26 cellular contexts compared by ENCODE assay signal in genomic region chr2:103232882-103233281, GRCh38.
"Had no signal": no experiment of that assay in that cellular context is flagged by ENCODE, and none has a peak within 500 bp of the region (broad histone marks: within the 10 kb centered on the region; RNA-seq: fewer than 3 reads in every experiment).

No MANE protein-coding gene starts in this region.

- H3K4me3 Mint-ChIP-seq: memory B cell; natural killer cell; stimulated activated naive CD8-positive, alpha-beta T cell treated with anti-CD3 and anti-CD28 coated beads, Interleukin-15, amount 100 ng/mL, for 72 hours had no signal

- H3K36me3 Mint-ChIP-seq: memory B cell, natural killer cell had no signal

- DNase-seq: dermis blood vessel endothelial cell; effector memory CD4-positive, alpha-beta T cell; foreskin keratinocyte; heart left ventricle; natural killer cell; occipital lobe; pancreas; right lobe of liver; stimulated activated CD4-positive, alpha-beta T cell treated with anti-CD3 and anti-CD28 coated beads, Interleukin-12 subunit alpha, Interleukin-12 subunit beta, amount 100 ng/mL, for 4 hours; stimulated activated CD4-positive, alpha-beta T cell treated with anti-CD3 and anti-CD28 coated beads, Interleukin-1b, Interleukin-23, amount 100 ng/mL, for 48 hours; stimulated activated CD4-positive, alpha-beta T cell treated with anti-CD3 and anti-CD28 coated beads, Interleukin-4, amount 100 ng/mL, for 1 hour; stimulated activated CD8-positive, alpha-beta memory T cell treated with anti-CD3 and anti-CD28 coated beads, Interleukin-4, amount 100 ng/mL, for 48 hours; stimulated activated naive CD4-positive, alpha-beta T cell; stimulated activated naive CD8-positive, alpha-beta T cell treated with anti-CD3 and anti-CD28 coated beads, Interleukin-15, amount 100 ng/mL, for 72 hours; transverse colon; upper lobe of right lung had no signal

- H3K27ac Mint-ChIP-seq: memory B cell; natural killer cell; stimulated activated naive CD8-positive, alpha-beta T cell treated with anti-CD3 and anti-CD28 coated beads, Interleukin-15, amount 100 ng/mL, for 72 hours had no signal

- H3K4me3 ChIP-seq: coronary artery, esophagus muscularis mucosa, gastroesophageal sphincter, heart left ventricle, hepatocyte, lung, pancreas, right lobe of liver, smooth muscle cell, suprapubic skin, transverse colon, upper lobe of right lung, vagina had no signal

- H3K4me1 ChIP-seq: esophagus muscularis mucosa, foreskin keratinocyte, gastroesophageal sphincter, heart left ventricle, pancreas, right lobe of liver, suprapubic skin, transverse colon, upper lobe of right lung, vagina had no signal

- H3K27ac ChIP-seq: coronary artery, esophagus muscularis mucosa, foreskin keratinocyte, gastroesophageal sphincter, heart left ventricle, hepatocyte, pancreas, right lobe of liver, suprapubic skin, transverse colon, upper lobe of right lung, vagina had no signal

- H3K4me1 Mint-ChIP-seq: memory B cell; natural killer cell; stimulated activated naive CD8-positive, alpha-beta T cell treated with anti-CD3 and anti-CD28 coated beads, Interleukin-15, amount 100 ng/mL, for 72 hours had no signal

- H3K27me3 ChIP-seq: esophagus muscularis mucosa, foreskin keratinocyte, gastroesophageal sphincter, heart left ventricle, hepatocyte, pancreas, right lobe of liver, suprapubic skin, transverse colon, upper lobe of right lung, vagina had no signal

- H3K27me3 Mint-ChIP-seq: memory B cell; stimulated activated naive CD8-positive, alpha-beta T cell treated with anti-CD3 and anti-CD28 coated beads, Interleukin-15, amount 100 ng/mL, for 72 hours had no signal

- H3K9me3 ChIP-seq: esophagus muscularis mucosa, gastroesophageal sphincter, heart left ventricle, pancreas, right lobe of liver, suprapubic skin, transverse colon, upper lobe of right lung, vagina had no signal

- H2AFZ ChIP-seq: hepatocyte had no signal

- ATAC-seq: foreskin keratinocyte; gastroesophageal sphincter; heart left ventricle; left lobe of liver; natural killer cell; pancreas; right lobe of liver; stimulated activated naive CD8-positive, alpha-beta T cell treated with anti-CD3 and anti-CD28 coated beads, Interleukin-15, amount 100 ng/mL, for 72 hours; upper lobe of right lung had no signal

- H3K4me2 ChIP-seq: hepatocyte, smooth muscle cell had no signal

- H3K79me2 ChIP-seq: hepatocyte had no signal

- H3K36me3 ChIP-seq: esophagus muscularis mucosa, gastroesophageal sphincter, heart left ventricle, pancreas, right lobe of liver, suprapubic skin, transverse colon, upper lobe of right lung, vagina had no signal
